In genomic region chr7:92655346-92655884, GRCh38 we compare ENCODE assay signal across 16 cellular contexts.
"Had no signal": no experiment of that assay in that cellular context is flagged by ENCODE, and none has a peak within 500 bp of the region (broad histone marks: within the 10 kb centered on the region; RNA-seq: fewer than 3 reads in every experiment).

No MANE protein-coding gene starts in this region.

- H3K27ac ChIP-seq: brain microvascular endothelial cell, esophagus muscularis mucosa, lower lobe of right lung, neural progenitor cell, ovary, tibial artery had no signal

- ATAC-seq: activated T-cell treated with anti-CD3 and anti-CD28 coated beads, Interleukin-2, amount 50 U/mL, for 4 hours; lower lobe of right lung had no signal

- H3K36me3 ChIP-seq: lower lobe of right lung, neural progenitor cell, ovary had no signal

- H3K4me1 ChIP-seq: lower lobe of right lung, neural progenitor cell, tibial artery had no signal

- H3K27me3 ChIP-seq: brain microvascular endothelial cell, esophagus muscularis mucosa, neural progenitor cell, ovary, tibial artery had no signal

- H3K4me3 ChIP-seq: esophagus muscularis mucosa, lower lobe of right lung, neural progenitor cell, ovary, tibial artery had no signal

- DNase-seq: activated CD4-positive, alpha-beta T cell treated with anti-CD3 and anti-CD28 coated beads, Interleukin-2, amount 50 U/mL, for 48 hours; activated CD4-positive, CD25-positive, alpha-beta regulatory T cell treated with anti-CD3 and anti-CD28 coated beads, Interleukin-2, amount 50 U/mL, for 72 hours; activated T-cell treated with anti-CD3 and anti-CD28 coated beads, Interleukin-2, amount 50 U/mL, for 4 hours; anterior cingulate cortex; brain microvascular endothelial cell; cortex of kidney; effector CD4-positive, alpha-beta T cell; lower lobe of right lung; midbrain; ovary; stimulated activated CD4-positive, alpha-beta T cell treated with anti-CD3 and anti-CD28 coated beads, Interleukin-2, amount 100 ng/mL, for 48 hours; stimulated activated naive CD4-positive, alpha-beta T cell; T-helper 9 cell; tibial artery had no signal

- H3K4me2 ChIP-seq: neural progenitor cell had no signal

- H3K9me3 ChIP-seq: esophagus muscularis mucosa, lower lobe of right lung, ovary, tibial artery had no signal

- H2AFZ ChIP-seq: neural progenitor cell had no signal

- H3K9ac ChIP-seq: neural progenitor cell had no signal
